Comparison of ENCODE assay signal across 3 cellular contexts in genomic region chr3:194489736-194490612, GRCh38.
TF ChIP-seq lines count a peak whose summit lies in the region.

No MANE protein-coding gene starts in this region.

TF ChIP-seq in SK-N-SH, 30 proteins besides CTCF, POLR2A, EP300 and RAD21 (continued from another document):
- TF ChIP-seq RCOR1 (IDR thresholded peaks at IDR 0.05; ENCODE audit: low read length) (no peak), PBX3 (IDR thresholded peaks at IDR 0.05) (no peak)
TF ChIP-seq in SK-N-SH: peak in this region for 1.

TF ChIP-seq in SK-N-SH treated with all-trans-retinoic acid at 6 μM for 48 hours, 23 proteins besides CTCF, POLR2A, EP300 and RAD21:
- TF ChIP-seq PATZ1 (CRISPR knock-in tag; IDR thresholded peaks at IDR 0.05; ENCODE audit: borderline replicate concordance) (no peak), ZFP30 (CRISPR knock-in tag; IDR thresholded peaks at IDR 0.05) (no peak), RARB (CRISPR knock-in tag; IDR thresholded peaks at IDR 0.05) (no peak), GLIS3 (CRISPR knock-in tag; IDR thresholded peaks at IDR 0.05) (no peak), SNAI2 (CRISPR knock-in tag; IDR thresholded peaks at IDR 0.05) (no peak), CSDC2 (CRISPR knock-in tag; IDR thresholded peaks at IDR 0.05) (no peak)

TF ChIP-seq in GM23338, 12 proteins besides CTCF, POLR2A, EP300 and RAD21 (continued from another document):
- no peak for TF ChIP-seq ZNF462 (CRISPR knock-in tag; IDR thresholded peaks at IDR 0.05)
